1 cellular context compared by ENCODE assay signal in genomic region chr12:56634837-56635538, GRCh38.
TF ChIP-seq lines count a peak whose summit lies in the region.

No MANE protein-coding gene starts in this region.

TF ChIP-seq in GM23338, 12 proteins besides CTCF, POLR2A, EP300 and RAD21 (continued from another document):
- no peak for TF ChIP-seq NANOG (IDR thresholded peaks at IDR 0.05; ENCODE audit: borderline replicate concordance)
- TF ChIP-seq EZH2 (IDR thresholded peaks at IDR 0.05; ENCODE audit: low read depth, unreplicated experiment) = no peak
- TF ChIP-seq POLR2AphosphoS5 (IDR thresholded peaks at IDR 0.05; ENCODE audit: low read depth) = peak; percentile 19; the same call in 1 of the 2 replicates
